ENCODE assay signal across 1 cellular context in the genomic region with DNA sequence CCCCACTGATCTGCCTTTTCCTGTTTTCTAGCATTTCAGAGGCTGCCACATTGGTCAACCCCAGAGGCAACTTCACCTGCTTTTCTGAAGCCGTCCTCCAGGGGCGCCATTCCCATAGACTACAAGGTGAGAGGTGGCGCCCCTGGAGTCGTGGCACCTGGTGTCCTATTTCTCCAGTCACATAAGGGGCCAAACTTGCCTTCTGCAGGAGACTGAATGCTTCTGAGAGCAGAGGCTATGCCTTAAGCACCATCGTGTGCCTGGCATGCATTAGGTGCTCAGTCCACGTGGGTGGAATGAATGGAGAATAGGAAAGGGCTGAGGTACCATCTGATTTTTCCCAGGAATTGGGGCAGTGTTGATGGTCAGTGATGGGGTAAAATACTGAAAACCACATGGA.
TF ChIP-seq lines count a peak whose summit lies in the region.

No MANE protein-coding gene starts in this region.

TF ChIP-seq in H1, 55 proteins besides CTCF, POLR2A, EP300 and RAD21 (continued from another document):
- TF ChIP-seq, protein P1, sequence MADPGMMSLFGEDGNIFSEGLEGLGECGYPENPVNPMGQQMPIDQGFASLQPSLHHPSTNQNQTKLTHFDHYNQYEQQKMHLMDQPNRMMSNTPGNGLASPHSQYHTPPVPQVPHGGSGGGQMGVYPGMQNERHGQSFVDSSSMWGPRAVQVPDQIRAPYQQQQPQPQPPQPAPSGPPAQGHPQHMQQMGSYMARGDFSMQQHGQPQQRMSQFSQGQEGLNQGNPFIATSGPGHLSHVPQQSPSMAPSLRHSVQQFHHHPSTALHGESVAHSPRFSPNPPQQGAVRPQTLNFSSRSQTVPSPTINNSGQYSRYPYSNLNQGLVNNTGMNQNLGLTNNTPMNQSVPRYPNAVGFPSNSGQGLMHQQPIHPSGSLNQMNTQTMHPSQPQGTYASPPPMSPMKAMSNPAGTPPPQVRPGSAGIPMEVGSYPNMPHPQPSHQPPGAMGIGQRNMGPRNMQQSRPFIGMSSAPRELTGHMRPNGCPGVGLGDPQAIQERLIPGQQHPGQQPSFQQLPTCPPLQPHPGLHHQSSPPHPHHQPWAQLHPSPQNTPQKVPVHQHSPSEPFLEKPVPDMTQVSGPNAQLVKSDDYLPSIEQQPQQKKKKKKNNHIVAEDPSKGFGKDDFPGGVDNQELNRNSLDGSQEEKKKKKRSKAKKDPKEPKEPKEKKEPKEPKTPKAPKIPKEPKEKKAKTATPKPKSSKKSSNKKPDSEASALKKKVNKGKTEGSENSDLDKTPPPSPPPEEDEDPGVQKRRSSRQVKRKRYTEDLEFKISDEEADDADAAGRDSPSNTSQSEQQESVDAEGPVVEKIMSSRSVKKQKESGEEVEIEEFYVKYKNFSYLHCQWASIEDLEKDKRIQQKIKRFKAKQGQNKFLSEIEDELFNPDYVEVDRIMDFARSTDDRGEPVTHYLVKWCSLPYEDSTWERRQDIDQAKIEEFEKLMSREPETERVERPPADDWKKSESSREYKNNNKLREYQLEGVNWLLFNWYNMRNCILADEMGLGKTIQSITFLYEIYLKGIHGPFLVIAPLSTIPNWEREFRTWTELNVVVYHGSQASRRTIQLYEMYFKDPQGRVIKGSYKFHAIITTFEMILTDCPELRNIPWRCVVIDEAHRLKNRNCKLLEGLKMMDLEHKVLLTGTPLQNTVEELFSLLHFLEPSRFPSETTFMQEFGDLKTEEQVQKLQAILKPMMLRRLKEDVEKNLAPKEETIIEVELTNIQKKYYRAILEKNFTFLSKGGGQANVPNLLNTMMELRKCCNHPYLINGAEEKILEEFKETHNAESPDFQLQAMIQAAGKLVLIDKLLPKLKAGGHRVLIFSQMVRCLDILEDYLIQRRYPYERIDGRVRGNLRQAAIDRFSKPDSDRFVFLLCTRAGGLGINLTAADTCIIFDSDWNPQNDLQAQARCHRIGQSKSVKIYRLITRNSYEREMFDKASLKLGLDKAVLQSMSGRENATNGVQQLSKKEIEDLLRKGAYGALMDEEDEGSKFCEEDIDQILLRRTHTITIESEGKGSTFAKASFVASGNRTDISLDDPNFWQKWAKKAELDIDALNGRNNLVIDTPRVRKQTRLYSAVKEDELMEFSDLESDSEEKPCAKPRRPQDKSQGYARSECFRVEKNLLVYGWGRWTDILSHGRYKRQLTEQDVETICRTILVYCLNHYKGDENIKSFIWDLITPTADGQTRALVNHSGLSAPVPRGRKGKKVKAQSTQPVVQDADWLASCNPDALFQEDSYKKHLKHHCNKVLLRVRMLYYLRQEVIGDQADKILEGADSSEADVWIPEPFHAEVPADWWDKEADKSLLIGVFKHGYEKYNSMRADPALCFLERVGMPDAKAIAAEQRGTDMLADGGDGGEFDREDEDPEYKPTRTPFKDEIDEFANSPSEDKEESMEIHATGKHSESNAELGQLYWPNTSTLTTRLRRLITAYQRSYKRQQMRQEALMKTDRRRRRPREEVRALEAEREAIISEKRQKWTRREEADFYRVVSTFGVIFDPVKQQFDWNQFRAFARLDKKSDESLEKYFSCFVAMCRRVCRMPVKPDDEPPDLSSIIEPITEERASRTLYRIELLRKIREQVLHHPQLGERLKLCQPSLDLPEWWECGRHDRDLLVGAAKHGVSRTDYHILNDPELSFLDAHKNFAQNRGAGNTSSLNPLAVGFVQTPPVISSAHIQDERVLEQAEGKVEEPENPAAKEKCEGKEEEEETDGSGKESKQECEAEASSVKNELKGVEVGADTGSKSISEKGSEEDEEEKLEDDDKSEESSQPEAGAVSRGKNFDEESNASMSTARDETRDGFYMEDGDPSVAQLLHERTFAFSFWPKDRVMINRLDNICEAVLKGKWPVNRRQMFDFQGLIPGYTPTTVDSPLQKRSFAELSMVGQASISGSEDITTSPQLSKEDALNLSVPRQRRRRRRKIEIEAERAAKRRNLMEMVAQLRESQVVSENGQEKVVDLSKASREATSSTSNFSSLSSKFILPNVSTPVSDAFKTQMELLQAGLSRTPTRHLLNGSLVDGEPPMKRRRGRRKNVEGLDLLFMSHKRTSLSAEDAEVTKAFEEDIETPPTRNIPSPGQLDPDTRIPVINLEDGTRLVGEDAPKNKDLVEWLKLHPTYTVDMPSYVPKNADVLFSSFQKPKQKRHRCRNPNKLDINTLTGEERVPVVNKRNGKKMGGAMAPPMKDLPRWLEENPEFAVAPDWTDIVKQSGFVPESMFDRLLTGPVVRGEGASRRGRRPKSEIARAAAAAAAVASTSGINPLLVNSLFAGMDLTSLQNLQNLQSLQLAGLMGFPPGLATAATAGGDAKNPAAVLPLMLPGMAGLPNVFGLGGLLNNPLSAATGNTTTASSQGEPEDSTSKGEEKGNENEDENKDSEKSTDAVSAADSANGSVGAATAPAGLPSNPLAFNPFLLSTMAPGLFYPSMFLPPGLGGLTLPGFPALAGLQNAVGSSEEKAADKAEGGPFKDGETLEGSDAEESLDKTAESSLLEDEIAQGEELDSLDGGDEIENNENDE (IDR thresholded peaks at IDR 0.05; ENCODE audit: insufficient replicate concordance, low read length): no peak
- TF ChIP-seq PHF8 (conservative IDR thresholded peaks at IDR 0.05; ENCODE audit: low read depth, low read length) (no peak), RBBP5 (IDR thresholded peaks at IDR 0.05; ENCODE audit: borderline replicate concordance, low read depth, low read length) (no peak), JUN (IDR thresholded peaks at IDR 0.05; ENCODE audit: low read depth, low read length) (no peak), POU5F1 (IDR thresholded peaks at IDR 0.05; ENCODE audit: low read depth, low read length) (no peak), BACH1 (IDR thresholded peaks at IDR 0.05; ENCODE audit: low read length) (0 out of 2 replicates have a peak, but pooled peaks have one; percentile 15), BRCA1 (IDR thresholded peaks at IDR 0.05; ENCODE audit: low read depth, low read length) (no peak), NRF1 (IDR thresholded peaks at IDR 0.05; ENCODE audit: low read depth, low read length) (no peak)
